18 cellular contexts compared by ENCODE assay signal in the genomic region with DNA sequence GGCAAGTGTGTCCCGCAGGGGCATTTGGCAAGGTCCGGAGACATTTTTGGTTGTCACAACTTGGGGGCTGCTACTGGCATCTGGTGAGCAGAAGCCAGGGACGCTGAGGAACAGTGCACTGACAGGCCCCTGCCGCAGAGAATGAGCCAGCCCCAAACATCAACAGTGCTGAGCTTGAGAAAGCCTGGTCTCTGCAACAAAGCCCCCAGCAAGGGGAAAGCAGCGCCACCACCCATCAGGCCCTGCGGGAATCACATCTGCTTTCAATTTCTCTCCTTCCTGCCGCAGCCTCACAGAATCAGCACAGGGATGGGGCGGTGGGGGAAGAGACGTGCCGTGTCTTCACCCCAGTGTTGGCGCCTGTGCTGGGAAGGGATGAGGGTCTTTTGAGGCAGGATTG. TPM values are rescaled to one million over a fixed set of nuclear protein-coding genes. Genes with fewer than 3 reads are reported as not detected.
DNase-seq lines count a peak whose midpoint lies in the region; ATAC-seq and TF ChIP-seq lines count a peak whose summit lies in the region.
"Had no signal": no experiment of that assay in that cellular context is flagged by ENCODE, and none has a peak within 500 bp of the region (broad histone marks: within the 10 kb centered on the region; RNA-seq: fewer than 3 reads in every experiment).

No MANE protein-coding gene starts in this region.

- WGBS in right cardiac atrium = 74% methylated on average over 11 of the region's 11 CpGs
- 68 to 86% (median 80%) methylated on average over 7 to 11 of the region's 11 CpGs for WGBS in spleen, 5 donors
- 92% methylated on average over 11 of the region's 11 CpGs for WGBS in prostate gland

- TF ChIP-seq CTCF in right atrium auricular region (IDR thresholded peaks at IDR 0.05) = no peak
- TF ChIP-seq CTCF in OCI-LY1 (IDR thresholded peaks at IDR 0.05; ENCODE audit: low read length) = no peak
- no peak for TF ChIP-seq CTCF in fibroblast of lung (conservative IDR thresholded peaks at IDR 0.05 in 1 of 2, IDR thresholded peaks at IDR 0.05 in 1 of 2; ENCODE audit: low read depth in 1 of 2, low read length in 2 of 2)
- no peak for TF ChIP-seq CTCF in spleen (IDR thresholded peaks at IDR 0.05 in 8 of 11, conservative IDR thresholded peaks at IDR 0.05 in 3 of 11)
- no peak for TF ChIP-seq CTCF in prostate gland (IDR thresholded peaks at IDR 0.05)

- ATAC-seq in right cardiac atrium = no peak
- ATAC-seq: heart left ventricle had no signal

- TF ChIP-seq POLR2A in spleen (IDR thresholded peaks at IDR 0.05) (no peak), prostate gland (IDR thresholded peaks at IDR 0.05) (no peak)

- peak overlapping the region; percentile 48; the same call in 1 of the 2 replicates for H3K4me2 ChIP-seq in OCI-LY1 (ENCODE audit: low read length)
- peak overlapping the region; percentile 40 for H3K4me2 ChIP-seq in fibroblast of lung (ENCODE audit: extremely low read depth, insufficient read depth, low read length)
- no peak overlapping the region for H3K4me2 ChIP-seq in skeletal muscle satellite cell (ENCODE audit: low read length)

- H3K27ac ChIP-seq in right cardiac atrium (ENCODE audit: low read length) = no peak overlapping the region
- no peak overlapping the region for H3K27ac ChIP-seq in right atrium auricular region
- H3K27ac ChIP-seq in OCI-LY1 (ENCODE audit: low read depth, low read length, poor library complexity, severe bottlenecking) = no peak overlapping the region
- peak overlapping the region; percentile 23 for H3K27ac ChIP-seq in fibroblast of lung (ENCODE audit: insufficient read depth, low read length)
- H3K27ac ChIP-seq in spleen = no peak overlapping the region
- H3K27ac ChIP-seq in prostate gland = no peak overlapping the region
- H3K27ac ChIP-seq: breast epithelium, heart left ventricle had no signal

- intact Hi-C loops in right cardiac atrium (cut with DNase I) (no loop called here), spleen (cut with DNase I; ENCODE audit: low total_unique reads) (no loop called here), prostate gland (cut with DNase I) (no loop called here)

- no peaks in the 10 kb centered on the region for H3F3A ChIP-seq in OCI-LY1 (ENCODE audit: insufficient read depth, low read length)

- no peaks in the 10 kb centered on the region for H3K9me2 ChIP-seq in OCI-LY1 (ENCODE audit: low read depth, low read length)

- H3K4me3 ChIP-seq in right cardiac atrium (ENCODE audit: low read length) (no peak overlapping the region), right atrium auricular region (no peak overlapping the region), OCI-LY1 (ENCODE audit: low read depth, low read length, poor library complexity, severe bottlenecking) (peak overlapping the region; percentile 26), fibroblast of lung (replicated peaks in 1 of 4; ENCODE audit: control extremely low read depth in 1 of 4, insufficient read depth in 1 of 4, low read depth in 3 of 4, low read length in 4 of 4) (no peak overlapping the region), skeletal muscle satellite cell (ENCODE audit: low read length) (no peak overlapping the region), spleen (no peak overlapping the region), prostate gland (no peak overlapping the region)
- H3K4me3 ChIP-seq: breast epithelium, heart left ventricle had no signal

- H2AFZ ChIP-seq in OCI-LY1 (ENCODE audit: low read length) (no peak overlapping the region), fibroblast of lung (ENCODE audit: low read length) (peak overlapping the region; percentile 36)

- DNase-seq in right cardiac atrium (peak in 2 of 3 donors; percentile 25 to 30), right atrium auricular region (ENCODE audit: low spot score) (no peak), fibroblast of lung (ENCODE audit: low read depth in 2 of 2) (peak in 1 of 2 donors; percentile 45), G401 (ENCODE audit: low spot score) (no peak), spleen (no peak), prostate gland (ENCODE audit: low spot score) (no peak)
- DNase-seq: activated CD4-positive, alpha-beta T cell treated with anti-CD3 and anti-CD28 coated beads, Interleukin-2, amount 50 U/mL, for 4 hours; activated T-cell treated with anti-CD3 and anti-CD28 coated beads, Interleukin-2, amount 50 U/mL, for 24 hours; heart left ventricle; mammary epithelial cell; NCI-H1436; NCI-H2171; NCI-H82; nephron progenitor cell; stimulated activated CD4-positive, alpha-beta T cell treated with anti-CD3 and anti-CD28 coated beads, Interleukin-1b, Interleukin-23, amount 100 ng/mL, for 48 hours had no signal

- no peaks in the 10 kb centered on the region for H3K36me3 ChIP-seq in right atrium auricular region
- no peaks in the 10 kb centered on the region; the same call in 1 of the 2 replicates for H3K36me3 ChIP-seq in OCI-LY1 (ENCODE audit: insufficient read depth, low read length)
- no peaks in the 10 kb centered on the region for H3K36me3 ChIP-seq in fibroblast of lung (ENCODE audit: control insufficient read depth, insufficient read depth, low read length)
- H3K36me3 ChIP-seq in skeletal muscle satellite cell (ENCODE audit: insufficient read depth, low read length) = no peaks in the 10 kb centered on the region
- no peaks in the 10 kb centered on the region for H3K36me3 ChIP-seq in spleen
- no peaks in the 10 kb centered on the region for H3K36me3 ChIP-seq in prostate gland
- H3K36me3 ChIP-seq: breast epithelium, heart left ventricle had no signal

- H3K79me2 ChIP-seq in OCI-LY1 (ENCODE audit: insufficient read depth, low read length) (no peaks in the 10 kb centered on the region), fibroblast of lung (ENCODE audit: control insufficient read depth, insufficient read depth, low read length) (no peaks in the 10 kb centered on the region)

- H3K27me3 ChIP-seq in right cardiac atrium (ENCODE audit: control insufficient read depth, insufficient read depth) (no peaks in the 10 kb centered on the region), right atrium auricular region (no peaks in the 10 kb centered on the region), OCI-LY1 (ENCODE audit: insufficient read depth, low read length) (no peaks in the 10 kb centered on the region), fibroblast of lung (ENCODE audit: control insufficient read depth, insufficient read depth, low read length) (no peaks in the 10 kb centered on the region), skeletal muscle satellite cell (ENCODE audit: control insufficient read depth, insufficient read depth, low read length) (no peaks in the 10 kb centered on the region), spleen (replicated peaks in 1 of 7) (peaks cover 0 to 23% (median 0%) of the 10 kb centered on the region in 7 donors), prostate gland (replicated peaks; ENCODE audit: insufficient read depth) (no peaks in the 10 kb centered on the region)
- H3K27me3 ChIP-seq: breast epithelium, heart left ventricle had no signal

- H3K9ac ChIP-seq in OCI-LY1 (ENCODE audit: low read length) = no peak overlapping the region
- peak overlapping the region; percentile 5 for H3K9ac ChIP-seq in fibroblast of lung (ENCODE audit: insufficient read depth, low read length)
- H3K9ac ChIP-seq in skeletal muscle satellite cell (ENCODE audit: low read depth, low read length) = peak overlapping the region; percentile 53

- H3K9me3 ChIP-seq in right cardiac atrium (ENCODE audit: control insufficient read depth, low read length) (no peaks in the 10 kb centered on the region), right atrium auricular region (no peaks in the 10 kb centered on the region), OCI-LY1 (ENCODE audit: low read length) (no peaks in the 10 kb centered on the region), fibroblast of lung (ENCODE audit: control insufficient read depth, insufficient read depth, low read depth, low read length) (no peaks in the 10 kb centered on the region), skeletal muscle satellite cell (replicated peaks; ENCODE audit: low read length) (no peaks in the 10 kb centered on the region), spleen (no peaks in the 10 kb centered on the region), prostate gland (no peaks in the 10 kb centered on the region)
- H3K9me3 ChIP-seq: breast epithelium, heart left ventricle had no signal

- in situ Hi-C loops in G401 (cut with HindIII; ENCODE audit: low sequenced_read_pairs) = no loop called here

- H3K4me1 ChIP-seq in right cardiac atrium (ENCODE audit: control insufficient read depth, insufficient read depth, low read length) (peaks cover 5% of the 10 kb centered on the region), right atrium auricular region (peaks cover 0 to 22% of the 10 kb centered on the region in 2 donors), OCI-LY1 (ENCODE audit: insufficient read depth, low read length, severe bottlenecking) (peaks cover 10% of the 10 kb centered on the region), fibroblast of lung (ENCODE audit: control insufficient read depth, extremely low read depth, insufficient read depth, low read length) (peaks cover 19% of the 10 kb centered on the region), skeletal muscle satellite cell (ENCODE audit: control insufficient read depth, insufficient read depth, low read length) (peaks cover 41% of the 10 kb centered on the region), spleen (peaks cover 0 to 2% (median 0%) of the 10 kb centered on the region in 6 donors), prostate gland (replicated peaks) (no peaks in the 10 kb centered on the region)

- H4K20me1 ChIP-seq in OCI-LY1 (ENCODE audit: insufficient read depth, low read length) = no peaks in the 10 kb centered on the region
- no peaks in the 10 kb centered on the region for H4K20me1 ChIP-seq in fibroblast of lung (ENCODE audit: control insufficient read depth, extremely low read depth, insufficient read depth, low read length)

RNA-seq across cellular contexts. Expression of gene PRPSAP1, which starts 14.8 kb away (rescaled TPM):
- 10 to 100 TPM; 31.9 to 45.3 (median 39.1) TPM for total RNA-seq in right cardiac atrium
- 37.4 TPM for polyA plus RNA-seq in right cardiac atrium
- total RNA-seq in right atrium auricular region = 10 to 100 TPM; 33.7 to 34.0 TPM
- 32.7 and 59.8 TPM in 2 replicates for total RNA-seq in fibroblast of lung
- 56.8 and 56.9 TPM in 2 replicates for polyA plus RNA-seq in fibroblast of lung
- polyA plus RNA-seq in fibroblast of lung (2012) = 27.2 and 36.6 TPM in 2 replicates
- polyA minus RNA-seq in fibroblast of lung (ENCODE audit: low replicate concordance) = 31.1 and 44.1 TPM in 2 replicates
- total RNA-seq in skeletal muscle satellite cell (2012; rRNA removed) = 27.1 and 29.9 TPM in 2 replicates
- 28.0 and 30.8 TPM in 2 replicates for total RNA-seq in G401 (2014; rRNA removed; shearing (Covaris generic))
- total RNA-seq in spleen = 10 to 100 TPM; 32.5 to 54.1 (median 38.3) TPM
- 10 to 100 TPM; 17.5 to 25.9 (median 17.5) TPM for polyA plus RNA-seq in spleen
- 100 to 1,000 TPM in 1 of 2 donors, 10 to 100 TPM in 1; 51.5 to 115 TPM for total RNA-seq in prostate gland

RNA-seq across cellular contexts. Expression of gene SPHK1, which starts 15.9 kb away (rescaled TPM):
- total RNA-seq in right cardiac atrium (10 to 100 TPM in 1 of 4 donors, 1 to 10 TPM in 3; 3.5 to 13.6 (median 3.8) TPM), right atrium auricular region (10 to 100 TPM in 1 of 2 donors, 1 to 10 TPM in 1; 6.4 to 16.8 TPM), fibroblast of lung (5.0 and 22.3 TPM in 2 replicates), spleen (1 to 10 TPM; 3.7 to 7.2 (median 5.7) TPM), prostate gland (10 to 100 TPM in 1 of 2 donors, 1 to 10 TPM in 1; 6.6 to 34.1 TPM)
- polyA plus RNA-seq in right cardiac atrium (3.8 TPM), fibroblast of lung (9.4 and 11.5 TPM in 2 replicates), spleen (10 to 100 TPM in 1 of 3 donors, 1 to 10 TPM in 2; 8.1 to 11.4 (median 9.6) TPM)
- polyA plus RNA-seq in fibroblast of lung (2012) = 14.2 and 21.4 TPM in 2 replicates
- 8.8 and 10.8 TPM in 2 replicates for polyA minus RNA-seq in fibroblast of lung (ENCODE audit: low replicate concordance)
- 116 and 135 TPM in 2 replicates for total RNA-seq in skeletal muscle satellite cell (2012; rRNA removed)
- total RNA-seq in G401 (2014; rRNA removed; shearing (Covaris generic)) = 5.8 and 10.6 TPM in 2 replicates

Comparison
In these comparisons a context has a peak if more than half of its experiments do, and no peak if none do; other contexts are left out.
1. DNase-seq: peak in right cardiac atrium (2 of 3); none in right atrium auricular region (single experiment), G401 (single experiment), spleen (single experiment) and prostate gland (single experiment).